Comparison of ENCODE assay signal across 14 cellular contexts in genomic region chr21:41924355-41924754, GRCh38. TPM values are rescaled to one million over a fixed set of nuclear protein-coding genes. Genes with fewer than 3 reads are reported as not detected.
DNase-seq lines count a peak whose midpoint lies in the region; ATAC-seq and TF ChIP-seq lines count a peak whose summit lies in the region.
"Had no signal": no experiment of that assay in that cellular context is flagged by ENCODE, and none has a peak within 500 bp of the region (broad histone marks: within the 10 kb centered on the region; RNA-seq: fewer than 3 reads in every experiment).

No MANE protein-coding gene starts in this region.

- H3K36me3 ChIP-seq in sigmoid colon, result no peaks in the 10 kb centered on the region

- no peak for ATAC-seq in CD4-positive, alpha-beta T cell (ENCODE audit: poor library complexity)

- TF ChIP-seq CTCF in CD4-positive, alpha-beta T cell (IDR thresholded peaks at IDR 0.05), result no peak
- TF ChIP-seq CTCF in RWPE1 (conservative IDR thresholded peaks at IDR 0.05; ENCODE audit: low read depth) (no peak), fibroblast of pulmonary artery (IDR thresholded peaks at IDR 0.05; ENCODE audit: low read length, missing control alignments) (no peak), sigmoid colon (IDR thresholded peaks at IDR 0.05) (no peak), progenitor cell of endocrine pancreas (IDR thresholded peaks at IDR 0.05; ENCODE audit: unreplicated experiment) (no peak)

- peak overlapping the region; percentile 95 for H3K27ac Mint-ChIP-seq in CD4-positive, alpha-beta T cell
- H3K27ac Mint-ChIP-seq in progenitor cell of endocrine pancreas, result no peak overlapping the region
- H3K27ac Mint-ChIP-seq: activated CD4-positive, alpha-beta memory T cell treated with anti-CD3 and anti-CD28 coated beads, Interleukin-2, amount 10 ng/mL, durations not matched to agents 7 days and 5 days had no signal

- H3K4me3 Mint-ChIP-seq in CD4-positive, alpha-beta T cell, result no peak overlapping the region
- H3K4me3 Mint-ChIP-seq in progenitor cell of endocrine pancreas (ENCODE audit: low read depth), result no peak overlapping the region
- H3K4me3 Mint-ChIP-seq: activated CD4-positive, alpha-beta memory T cell treated with anti-CD3 and anti-CD28 coated beads, Interleukin-2, amount 10 ng/mL, durations not matched to agents 7 days and 5 days had no signal

- no peak for DNase-seq in CD4-positive, alpha-beta T cell
- no peak for DNase-seq in RWPE1 (ENCODE audit: low spot score)
- peak; percentile 14 for DNase-seq in fibroblast of pulmonary artery (ENCODE audit: low read depth)
- DNase-seq in sigmoid colon, result peak; percentile 32
- no peak for DNase-seq in progenitor cell of endocrine pancreas (ENCODE audit: low spot score, unreplicated experiment)
- DNase-seq in globus pallidus (ENCODE audit: low spot score), result no peak
- DNase-seq in NCI-H69 (lab: John Stamatoyannopoulos, UW), result no peak
- no peak for DNase-seq in stimulated activated naive CD4-positive, alpha-beta T cell treated with Interleukin-2 at 50 U/mL for 16 hours (lab: John Stamatoyannopoulos, UW)
- DNase-seq: activated CD4-positive, alpha-beta memory T cell treated with anti-CD3 and anti-CD28 coated beads, Interleukin-2, amount 10 ng/mL, durations not matched to agents 7 days and 5 days; Caco-2; midbrain; NCI-H1105 treated with DMSO at 0.1 percent for 48 hours; NCI-H82 had no signal

- 67 to 89% methylated on average over 6 of the region's 6 CpGs for WGBS in sigmoid colon, 2 donors

- CTCF ChIA-PET in CD4-positive, alpha-beta T cell (lab: Charles Lee), result no interaction called here
- CTCF ChIA-PET in RWPE1 (lab: Yijun Ruan, JAX), result interaction anchor here (0.7 to 0.9 kb wide), 3 partner anchors 65 to 184 kb away, joined by 3 read pairs; no protein-coding TSS in a partner anchor

- H3K27me3 Mint-ChIP-seq in CD4-positive, alpha-beta T cell, result no peaks in the 10 kb centered on the region
- no peaks in the 10 kb centered on the region for H3K27me3 Mint-ChIP-seq in progenitor cell of endocrine pancreas
- H3K27me3 Mint-ChIP-seq: activated CD4-positive, alpha-beta memory T cell treated with anti-CD3 and anti-CD28 coated beads, Interleukin-2, amount 10 ng/mL, durations not matched to agents 7 days and 5 days had no signal

- no peak for TF ChIP-seq EP300 in sigmoid colon (IDR thresholded peaks at IDR 0.05)

- H3K4me3 ChIP-seq in fibroblast of pulmonary artery (replicated peaks; ENCODE audit: low read depth, low read length) (no peak overlapping the region), sigmoid colon (no peak overlapping the region)
- H3K4me3 ChIP-seq: smooth muscle cell had no signal

- H3K4me1 Mint-ChIP-seq in CD4-positive, alpha-beta T cell (ENCODE audit: low read depth), result peaks cover 61% of the 10 kb centered on the region
- H3K4me1 Mint-ChIP-seq in progenitor cell of endocrine pancreas (ENCODE audit: low read depth), result peaks cover 23% of the 10 kb centered on the region

- H3K36me3 Mint-ChIP-seq in CD4-positive, alpha-beta T cell (ENCODE audit: low read depth), result peaks cover 15% of the 10 kb centered on the region
- H3K36me3 Mint-ChIP-seq in progenitor cell of endocrine pancreas (ENCODE audit: insufficient read depth), result no peaks in the 10 kb centered on the region

- no peak overlapping the region for H3K27ac ChIP-seq in CD4-positive, alpha-beta T cell (ENCODE audit: low read depth, low read length)
- H3K27ac ChIP-seq in RWPE1 (peak overlapping the region; percentile 42; the same call in 1 of the 2 replicates), sigmoid colon (peak overlapping the region; percentile 61 to 87 (median 76))

- H3K27me3 ChIP-seq in CD4-positive, alpha-beta T cell (ENCODE audit: control insufficient read depth, insufficient read depth, low read length), result no peaks in the 10 kb centered on the region
- no peaks in the 10 kb centered on the region for H3K27me3 ChIP-seq in sigmoid colon

- no peaks in the 10 kb centered on the region for H3K9me3 ChIP-seq in CD4-positive, alpha-beta T cell (ENCODE audit: control insufficient read depth, low read length)
- no peaks in the 10 kb centered on the region for H3K9me3 ChIP-seq in sigmoid colon
- H3K9me3 ChIP-seq: Caco-2 had no signal

- H3K4me1 ChIP-seq in sigmoid colon, result peaks cover 0 to 54% (median 40%) of the 10 kb centered on the region in 4 donors

- no peaks in the 10 kb centered on the region for H3K9me3 Mint-ChIP-seq in CD4-positive, alpha-beta T cell
- no peaks in the 10 kb centered on the region for H3K9me3 Mint-ChIP-seq in progenitor cell of endocrine pancreas (ENCODE audit: low read depth)
- H3K9me3 Mint-ChIP-seq: activated CD4-positive, alpha-beta memory T cell treated with anti-CD3 and anti-CD28 coated beads, Interleukin-2, amount 10 ng/mL, durations not matched to agents 7 days and 5 days had no signal

- intact Hi-C loops in CD4-positive, alpha-beta T cell (cut with DNase I, micrococcal nuclease), result loop anchor here in 1 of 2 experiments (2.0 kb wide), 1 partner anchor 138 kb away; no protein-coding TSS in a partner anchor
- intact Hi-C loops in sigmoid colon (cut with DNase I), result no loop called here

- POLR2A ChIA-PET in CD4-positive, alpha-beta T cell (lab: Charles Lee), result no interaction called here
- POLR2A ChIA-PET in RWPE1 (lab: Yijun Ruan, JAX; ENCODE audit: low non-redundant PET), result no interaction called here

- TF ChIP-seq POLR2A in sigmoid colon (IDR thresholded peaks at IDR 0.05), result no peak

RNA-seq across cellular contexts. Expression of gene C2CD2, which starts 29.5 kb away (rescaled TPM):
- 1 to 10 TPM; 8.2 to 8.8 TPM for total RNA-seq in CD4-positive, alpha-beta T cell
- total RNA-seq in sigmoid colon (10 to 100 TPM; 19.0 to 45.1 (median 22.2) TPM), progenitor cell of endocrine pancreas (24.8 and 26.3 TPM in 2 replicates)
- 1 to 10 TPM; 1.8 to 8.3 (median 3.7) TPM for polyA plus RNA-seq in sigmoid colon

RNA-seq across cellular contexts. Expression of gene PRDM15, which starts 45.2 kb away (rescaled TPM):
- total RNA-seq in CD4-positive, alpha-beta T cell, result 10 to 100 TPM; 10.4 to 12.0 TPM
- total RNA-seq in sigmoid colon (1 to 10 TPM; 3.5 to 6.9 (median 5.2) TPM), progenitor cell of endocrine pancreas (14.0 and 16.2 TPM in 2 replicates)
- polyA plus RNA-seq in sigmoid colon, result 1 to 10 TPM; 1.2 to 5.7 (median 3.0) TPM

Comparison
In these comparisons a context has a peak if more than half of its experiments do, and no peak if none do; other contexts are left out.
1. DNase-seq: peak in fibroblast of pulmonary artery (single experiment) and sigmoid colon (single experiment); none in CD4-positive, alpha-beta T cell (0 of 10), RWPE1 (single experiment), progenitor cell of endocrine pancreas (single experiment), globus pallidus (single experiment), NCI-H69 (single experiment) and stimulated activated naive CD4-positive, alpha-beta T cell treated with Interleukin-2 at 50 U/mL for 16 hours (single experiment).